22 cellular contexts compared by ENCODE assay signal in genomic region chr20:15834857-15835256, GRCh38.
DNase-seq lines count a peak whose midpoint lies in the region; ATAC-seq, FAIRE-seq and TF ChIP-seq lines count a peak whose summit lies in the region.
"Had no signal": no experiment of that assay in that cellular context is flagged by ENCODE, and none has a peak within 500 bp of the region (broad histone marks: within the 10 kb centered on the region; RNA-seq: fewer than 3 reads in every experiment).

No MANE protein-coding gene starts in this region.

- DNase-seq in DMS53 (lab: John Stamatoyannopoulos, UW) (peak; percentile 43), NCI-H1105 treated with DMSO at 0.1 percent for 48 hours (lab: John Stamatoyannopoulos, UW) (peak; percentile 88), NCI-H446 (lab: John Stamatoyannopoulos, UW) (peak; percentile 90 to 94), bronchial epithelial cell (ENCODE audit: low read depth) (peak; percentile 20), Calu3 (no peak)
- DNase-seq in effector memory CD4-positive, alpha-beta T cell = no peak
- no peak for DNase-seq in stimulated activated naive CD4-positive, alpha-beta T cell treated with Interleukin-2 at 50 U/mL for 16 hours (lab: John Stamatoyannopoulos, UW)
- DNase-seq: activated CD4-positive, alpha-beta T cell treated with anti-CD3 and anti-CD28 coated beads, Interleukin-2, amount 50 U/mL, for 1 hour; activated naive CD4-positive, alpha-beta T cell; CD8-positive, alpha-beta T cell; HCEC 1CT; hippocampal formation; KG1; naive thymus-derived CD8-positive, alpha-beta T cell; NCI-H1930; stimulated activated CD4-positive, alpha-beta T cell treated with anti-CD3 and anti-CD28 coated beads, Interleukin-4, amount 100 ng/mL, for 1 hour had no signal

- H3K27me3 ChIP-seq in bronchial epithelial cell (ENCODE audit: control insufficient read depth, insufficient read depth, low read length) = no peaks in the 10 kb centered on the region
- no peaks in the 10 kb centered on the region for H3K27me3 ChIP-seq in effector memory CD4-positive, alpha-beta T cell (replicated peaks; ENCODE audit: control insufficient read depth, insufficient read depth, low read length, poor library complexity, severe bottlenecking)
- H3K27me3 ChIP-seq: vagina had no signal

- H3K4me3 ChIP-seq in bronchial epithelial cell (ENCODE audit: low read depth, low read length) = no peak overlapping the region
- no peak overlapping the region for H3K4me3 ChIP-seq in effector memory CD4-positive, alpha-beta T cell (ENCODE audit: insufficient read depth, low read depth, low read length, poor library complexity, severe bottlenecking)
- H3K4me3 ChIP-seq: skin epidermis, vagina had no signal

- no peak for ATAC-seq in GM19463 (IDR thresholded peaks at IDR 0.05; ENCODE audit: unreplicated experiment)
- ATAC-seq: CD8-positive, alpha-beta T cell; naive thymus-derived CD8-positive, alpha-beta T cell had no signal

- no TSS peak for BruUV-seq in Calu3 (replicated peaks; lab: Mats Ljungman, UMichigan)

- no peaks in the 10 kb centered on the region for H3K36me3 Mint-ChIP-seq in Calu3 (ENCODE audit: insufficient read depth, unreplicated experiment)
- H3K36me3 Mint-ChIP-seq: CD8-positive, alpha-beta T cell; naive thymus-derived CD8-positive, alpha-beta T cell had no signal

- no peak overlapping the region for H3K4me3 Mint-ChIP-seq in Calu3 (ENCODE audit: low read depth, unreplicated experiment)
- H3K4me3 Mint-ChIP-seq: CD8-positive, alpha-beta T cell; naive thymus-derived CD8-positive, alpha-beta T cell had no signal

- FAIRE-seq in bronchial epithelial cell (lab: Jason Lieb, UNC) = no peak
- FAIRE-seq: colon, GM19239, keratinocyte had no signal

- H3K4me1 ChIP-seq in effector memory CD4-positive, alpha-beta T cell (ENCODE audit: control insufficient read depth, insufficient read depth, low read length, poor library complexity, severe bottlenecking) = no peaks in the 10 kb centered on the region
- H3K4me1 ChIP-seq: vagina had no signal

- CTCF ChIA-PET in Calu3 (lab: Charles Lee) = no interaction called here

- H3K27me3 Mint-ChIP-seq in Calu3 (ENCODE audit: unreplicated experiment) = no peaks in the 10 kb centered on the region

- no peaks in the 10 kb centered on the region for H3K36me3 ChIP-seq in bronchial epithelial cell (ENCODE audit: control insufficient read depth, insufficient read depth, low read length)
- H3K36me3 ChIP-seq in effector memory CD4-positive, alpha-beta T cell (ENCODE audit: control insufficient read depth, insufficient read depth, low read length) = no peaks in the 10 kb centered on the region
- H3K36me3 ChIP-seq: vagina had no signal

- TF ChIP-seq CTCF in bronchial epithelial cell (IDR thresholded peaks at IDR 0.05; ENCODE audit: insufficient read depth, low read length, severe bottlenecking) (no peak), Calu3 (IDR thresholded peaks at IDR 0.05; ENCODE audit: unreplicated experiment) (no peak)

- intact Hi-C loops in Calu3 (cut with micrococcal nuclease; ENCODE audit: unreplicated experiment) = no loop called here

- H3K4me1 Mint-ChIP-seq in Calu3 (ENCODE audit: low read depth, unreplicated experiment) = no peaks in the 10 kb centered on the region
- H3K4me1 Mint-ChIP-seq: naive thymus-derived CD8-positive, alpha-beta T cell had no signal

- H3K9me3 Mint-ChIP-seq in Calu3 (ENCODE audit: low read depth, unreplicated experiment) = no peaks in the 10 kb centered on the region
- H3K9me3 Mint-ChIP-seq: CD8-positive, alpha-beta T cell had no signal

- no peak overlapping the region for H3K27ac ChIP-seq in effector memory CD4-positive, alpha-beta T cell (ENCODE audit: insufficient read depth, low read length, poor library complexity, severe bottlenecking)
- H3K27ac ChIP-seq: skin epidermis, vagina had no signal

- no peak overlapping the region for H3K27ac Mint-ChIP-seq in Calu3 (ENCODE audit: unreplicated experiment)
- H3K27ac Mint-ChIP-seq: CD8-positive, alpha-beta T cell; naive thymus-derived CD8-positive, alpha-beta T cell had no signal

- H3K9me3 ChIP-seq in effector memory CD4-positive, alpha-beta T cell (ENCODE audit: control insufficient read depth, low read length) = no peaks in the 10 kb centered on the region
- H3K9me3 ChIP-seq: vagina had no signal

Comparison
In these comparisons a context has a peak if more than half of its experiments do, and no peak if none do; other contexts are left out.
1. DNase-seq: peak in DMS53 (single experiment), NCI-H1105 treated with DMSO at 0.1 percent for 48 hours (single experiment), NCI-H446 (2 of 2) and bronchial epithelial cell (single experiment); none in effector memory CD4-positive, alpha-beta T cell (0 of 3), stimulated activated naive CD4-positive, alpha-beta T cell treated with Interleukin-2 at 50 U/mL for 16 hours (single experiment) and Calu3 (single experiment).